Comparison of ENCODE assay signal across 16 cellular contexts in the genomic region with DNA sequence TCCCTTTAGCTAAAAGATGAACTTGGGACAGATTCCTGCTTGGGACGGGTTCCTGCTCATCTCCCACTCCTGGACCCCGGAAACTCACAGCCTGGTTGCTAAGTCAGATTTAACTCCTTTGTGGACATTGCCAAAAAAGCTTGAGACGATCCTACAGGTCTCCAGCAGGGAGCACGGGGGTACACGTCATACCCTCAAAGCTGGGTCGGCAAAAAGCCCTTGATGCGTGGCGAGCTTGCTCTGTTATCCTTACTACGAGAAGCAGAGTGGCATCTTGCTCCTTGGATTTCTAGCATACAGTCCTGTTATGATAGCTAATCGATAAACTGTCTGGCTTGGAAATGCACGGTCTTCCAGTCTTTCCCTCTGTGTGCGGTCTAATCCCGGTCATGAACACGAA.
"Had no signal": no experiment of that assay in that cellular context is flagged by ENCODE, and none has a peak within 500 bp of the region (broad histone marks: within the 10 kb centered on the region; RNA-seq: fewer than 3 reads in every experiment).

No MANE protein-coding gene starts in this region.

- H3K4me3 Mint-ChIP-seq: activated naive CD4-positive, alpha-beta T cell treated with anti-CD3 and anti-CD28 coated beads, Interleukin-2, amount 10 ng/mL, durations not matched to agents 7 days and 5 days; activated naive CD8-positive, alpha-beta T cell treated with anti-CD3 and anti-CD28 coated beads, Interleukin-2, amount 10 ng/mL, durations not matched to agents 7 days and 5 days; activated T-helper 1 cell treated with anti-CD3 and anti-CD28 coated beads, Interleukin-12 subunit alpha, Interleukin-12 subunit beta, Interleukin-2, Interleukin-4 antibody, amounts not matched to agents 30 ng/mL and 10 ng/mL and 1 ng/mL, durations not matched to agents 14 hours and 24 hours and 36 hours; brain; immature natural killer cell; mesothelial cell of epicardium; naive B cell; nephron progenitor cell had no signal

- H3K27me3 ChIP-seq: ascending aorta, foreskin keratinocyte, testis, transverse colon had no signal

- H3K4me1 ChIP-seq: ascending aorta, foreskin keratinocyte, right atrium auricular region, testis had no signal

- H3K36me3 ChIP-seq: ascending aorta, heart left ventricle, right atrium auricular region, transverse colon had no signal

- H3K9me3 ChIP-seq: ascending aorta, heart left ventricle, right atrium auricular region, testis, transverse colon had no signal

- H3K27ac Mint-ChIP-seq: activated naive CD4-positive, alpha-beta T cell treated with anti-CD3 and anti-CD28 coated beads, Interleukin-2, amount 10 ng/mL, durations not matched to agents 7 days and 5 days; activated naive CD8-positive, alpha-beta T cell treated with anti-CD3 and anti-CD28 coated beads, Interleukin-2, amount 10 ng/mL, durations not matched to agents 7 days and 5 days; activated T-helper 1 cell treated with anti-CD3 and anti-CD28 coated beads, Interleukin-12 subunit alpha, Interleukin-12 subunit beta, Interleukin-2, Interleukin-4 antibody, amounts not matched to agents 30 ng/mL and 10 ng/mL and 1 ng/mL, durations not matched to agents 14 hours and 24 hours and 36 hours; immature natural killer cell; mesothelial cell of epicardium; nephron progenitor cell had no signal

- H3K36me3 Mint-ChIP-seq: activated naive CD4-positive, alpha-beta T cell treated with anti-CD3 and anti-CD28 coated beads, Interleukin-2, amount 10 ng/mL, durations not matched to agents 7 days and 5 days; activated naive CD8-positive, alpha-beta T cell treated with anti-CD3 and anti-CD28 coated beads, Interleukin-2, amount 10 ng/mL, durations not matched to agents 7 days and 5 days; brain; immature natural killer cell; mesothelial cell of epicardium; naive B cell had no signal

- DNase-seq: activated gamma-delta T cell had no signal

- H3K27me3 Mint-ChIP-seq: brain had no signal

- H3K9me3 Mint-ChIP-seq: immature natural killer cell had no signal

- H3K4me1 Mint-ChIP-seq: brain, mesothelial cell of epicardium, nephron progenitor cell had no signal

- H3K4me3 ChIP-seq: ascending aorta, coronary artery, heart left ventricle, right atrium auricular region, testis, transverse colon had no signal

- H3K27ac ChIP-seq: ascending aorta, coronary artery, foreskin keratinocyte, heart left ventricle, right atrium auricular region, testis, transverse colon had no signal
